23 cellular contexts compared by ENCODE assay signal in genomic region chr6:150058231-150058792, GRCh38. TPM values are rescaled to one million over a fixed set of nuclear protein-coding genes. Genes with fewer than 3 reads are reported as not detected.
A peak's percentile ranks its signal among the peaks of the same experiment; 100 is the strongest.
DNase-seq lines count a peak whose midpoint lies in the region; ATAC-seq and TF ChIP-seq lines count a peak whose summit lies in the region.
"Had no signal": no experiment of that assay in that cellular context is flagged by ENCODE, and none has a peak within 500 bp of the region (broad histone marks: within the 10 kb centered on the region; RNA-seq: fewer than 3 reads in every experiment).

No MANE protein-coding gene starts in this region.

- DNase-seq in activated effector memory CD4-positive, alpha-beta T cell treated with anti-CD3 and anti-CD28 coated beads, Interleukin-2, amount 50 U/mL, for 16 hours: peak; percentile 58
- DNase-seq in activated effector memory CD4-positive, alpha-beta T cell treated with Interleukin-2 at 50 U/mL for 16 hours: no peak
- peak; percentile 56 for DNase-seq in coronary artery (ENCODE audit: low spot score)
- no peak for DNase-seq in neuronal stem cell (ENCODE audit: low spot score)
- no peak for DNase-seq in inferior parietal cortex (ENCODE audit: extremely low spot score)
- DNase-seq: ACHN; AML-193; BE2C; CD4-positive, alpha-beta T cell; CD8-positive, alpha-beta memory T cell; DMS 273 treated with DMSO at 0.1 percent for 48 hours; DMS79; EL; GDM1; H9; HFFc6 had no signal

- peak overlapping the region; percentile 29 for H3K23ac ChIP-seq in neuronal stem cell (ENCODE audit: low read depth, low read length, poor library complexity)

- no peak for ATAC-seq in GM19397 (IDR thresholded peaks at IDR 0.05; ENCODE audit: unreplicated experiment)
- ATAC-seq: GM12878, GM23338, HCT116 had no signal

- no peak overlapping the region for H3K14ac ChIP-seq in neuronal stem cell (ENCODE audit: low read length)

- H4K91ac ChIP-seq in neuronal stem cell (ENCODE audit: low read depth, low read length, poor library complexity): no peak overlapping the region

- no peak overlapping the region for H2AK5ac ChIP-seq in neuronal stem cell (ENCODE audit: low read depth, low read length)

- H3K4ac ChIP-seq in neuronal stem cell (ENCODE audit: low read length): no peak overlapping the region

- H3K9me3 ChIP-seq in neuronal stem cell (replicated peaks in 1 of 2; ENCODE audit: control insufficient read depth in 2 of 2, insufficient read depth in 1 of 2, low read depth in 1 of 2, low read length in 2 of 2): peaks cover 0 to 3% of the 10 kb centered on the region in 2 donors
- H3K9me3 ChIP-seq: BE2C; BLaER1 treated with 17β-estradiol and CSF1 and Interleukin-3, amounts not matched to agents 10 nM and 100 nM had no signal

- H2BK12ac ChIP-seq in neuronal stem cell (ENCODE audit: low read length): no peak overlapping the region

- no peak overlapping the region for H3K27ac ChIP-seq in coronary artery
- H3K27ac ChIP-seq in neuronal stem cell (replicated peaks; ENCODE audit: low read length): no peak overlapping the region
- H3K27ac ChIP-seq: 22Rv1; BLaER1 treated with 17β-estradiol and CSF1 and Interleukin-3, amounts not matched to agents 10 nM and 100 nM had no signal

- WGBS in neuronal stem cell (ENCODE audit: extremely low coverage in 2 of 2, insufficient read length in 2 of 2, insufficient replicate concordance in 1 of 2), 2 donors: no CpG with 5 or more reads among the region's 14 CpGs

- no peak overlapping the region for H3K4me2 ChIP-seq in neuronal stem cell (ENCODE audit: insufficient read depth, low read length, poor library complexity, severe bottlenecking)
- H3K4me2 ChIP-seq: GM23338 had no signal

- H3K18ac ChIP-seq in neuronal stem cell (ENCODE audit: low read length): no peak overlapping the region

- no peak for TF ChIP-seq CTCF in coronary artery (IDR thresholded peaks at IDR 0.05)

- no peak overlapping the region for H3K4me3 ChIP-seq in coronary artery
- no peak overlapping the region for H3K4me3 ChIP-seq in neuronal stem cell (ENCODE audit: low read length in 2 of 2)
- H3K4me3 ChIP-seq: BLaER1 treated with 17β-estradiol and CSF1 and Interleukin-3, amounts not matched to agents 10 nM and 100 nM; GM12878; GM23338 had no signal

- H2BK5ac ChIP-seq in neuronal stem cell (ENCODE audit: low read length): no peak overlapping the region

- no peak overlapping the region for H2AFZ ChIP-seq in neuronal stem cell (ENCODE audit: low read length)
- H2AFZ ChIP-seq: GM23338 had no signal

- no peaks in the 10 kb centered on the region for H3K4me1 ChIP-seq in neuronal stem cell (ENCODE audit: control insufficient read depth in 2 of 2, insufficient read depth in 1 of 2, low read depth in 1 of 2, low read length in 2 of 2)
- H3K4me1 ChIP-seq: BE2C had no signal

- no peaks in the 10 kb centered on the region for H3K79me1 ChIP-seq in neuronal stem cell (ENCODE audit: low read depth, low read length)

- H3K9ac ChIP-seq in neuronal stem cell (ENCODE audit: low read depth, low read length, poor library complexity): no peak overlapping the region
- H3K9ac ChIP-seq: BLaER1 treated with 17β-estradiol and CSF1 and Interleukin-3, amounts not matched to agents 10 nM and 100 nM had no signal

- peaks cover 0 to 16% (median 3%) of the 10 kb centered on the region in 3 experiments for H3K27me3 ChIP-seq in neuronal stem cell (ENCODE audit: control insufficient read depth in 3 of 3, insufficient read depth in 3 of 3, low read depth in 1 of 3, low read length in 3 of 3)
- H3K27me3 ChIP-seq: BLaER1 treated with 17β-estradiol and CSF1 and Interleukin-3, amounts not matched to agents 10 nM and 100 nM had no signal

- no peak overlapping the region for H2BK120ac ChIP-seq in neuronal stem cell (ENCODE audit: low read depth, low read length)

- peaks cover 2 to 17% of the 10 kb centered on the region in 2 donors for H3K36me3 ChIP-seq in neuronal stem cell (replicated peaks in 1 of 2; ENCODE audit: control insufficient read depth in 2 of 2, insufficient read depth in 2 of 2, low read length in 2 of 2)
- H3K36me3 ChIP-seq: BE2C had no signal

- H4K8ac ChIP-seq in neuronal stem cell (ENCODE audit: low read depth, low read length): no peak overlapping the region

- no peak overlapping the region for H2BK15ac ChIP-seq in neuronal stem cell (ENCODE audit: low read length)

RNA-seq across cellular contexts. Expression of gene ULBP3, which starts 10.6 kb away (rescaled TPM):
- 7.8 TPM for polyA plus RNA-seq in neuronal stem cell (2013, experiment 1 of 2)
- 7.7 TPM for polyA plus RNA-seq in neuronal stem cell (2013, experiment 2 of 2)
- polyA plus RNA-seq: CD14-positive monocyte had no signal

RNA-seq across cellular contexts. Expression of gene RAET1L, which starts 33.0 kb away (rescaled TPM):
- polyA plus RNA-seq in neuronal stem cell (2013, experiment 1 of 2): not detected
- not detected for polyA plus RNA-seq in neuronal stem cell (2013, experiment 2 of 2)
- polyA plus RNA-seq: CD14-positive monocyte; CD8-positive, alpha-beta memory T cell; GM12878; GM23338 had no signal

Comparison
In these comparisons a context has a peak if more than half of its experiments do, and no peak if none do; other contexts are left out.
1. DNase-seq: peak in activated effector memory CD4-positive, alpha-beta T cell treated with anti-CD3 and anti-CD28 coated beads, Interleukin-2, amount 50 U/mL, for 16 hours (single experiment) and coronary artery (single experiment); none in activated effector memory CD4-positive, alpha-beta T cell treated with Interleukin-2 at 50 U/mL for 16 hours (single experiment), neuronal stem cell (single experiment) and inferior parietal cortex (single experiment).